ENCODE assay signal across 9 cellular contexts in the genomic region with DNA sequence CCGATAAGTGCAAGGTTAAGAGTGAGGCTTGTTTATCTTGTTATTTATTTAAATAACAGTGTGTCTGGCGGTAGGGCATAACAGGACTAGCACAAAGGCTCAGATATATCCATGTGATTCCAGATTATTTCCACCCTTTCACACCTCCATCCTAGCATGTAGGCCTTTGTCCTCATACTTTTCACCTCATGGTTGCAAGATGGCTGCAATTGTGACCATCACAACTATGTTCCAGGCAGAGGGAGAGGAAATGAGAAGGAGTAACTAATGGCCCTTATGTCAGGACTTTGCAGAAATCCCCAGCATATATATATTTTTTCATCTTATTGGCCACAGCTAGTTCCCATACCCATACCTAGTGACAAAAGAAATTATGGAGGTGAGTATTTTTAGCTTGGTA.
"Had no signal": no experiment of that assay in that cellular context is flagged by ENCODE, and none has a peak within 500 bp of the region (broad histone marks: within the 10 kb centered on the region; RNA-seq: fewer than 3 reads in every experiment).

No MANE protein-coding gene starts in this region.

- H3K4me3 ChIP-seq: GM23248 had no signal

- H3K27ac ChIP-seq: GM23248, HL-60 had no signal

- H3K27ac Mint-ChIP-seq: H9, HFFc6 had no signal

- DNase-seq: GM23248, GOT3, H9, HCEC 1CT, HFFc6, IMR-90, KBM-7 had no signal

- FAIRE-seq: H54 had no signal

- H3K9me3 Mint-ChIP-seq: HFFc6 had no signal

- H2AFZ ChIP-seq: GM23248 had no signal

- H3K9ac ChIP-seq: GM23248 had no signal

- H3K4me3 Mint-ChIP-seq: H9, HFFc6 had no signal
